20 cellular contexts compared by ENCODE assay signal in the genomic region with DNA sequence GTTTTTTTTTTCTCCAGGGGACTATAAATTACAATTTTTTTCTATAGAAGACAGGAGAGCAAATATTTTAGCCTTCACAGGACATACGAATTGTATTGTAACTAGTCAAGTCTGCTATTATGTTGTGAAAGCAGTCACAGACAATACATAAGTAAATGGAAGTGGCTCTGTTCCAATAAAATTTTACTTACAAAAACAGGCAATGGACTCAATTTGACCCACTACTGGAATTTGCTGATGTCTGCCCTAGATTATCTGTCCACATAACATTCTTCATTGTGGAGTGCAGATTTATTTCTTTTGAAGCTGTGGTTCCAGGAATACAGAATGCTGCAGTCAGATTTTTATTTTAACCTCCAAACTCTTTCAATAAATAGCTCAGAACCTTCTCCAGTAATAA.
"Had no signal": no experiment of that assay in that cellular context is flagged by ENCODE, and none has a peak within 500 bp of the region (broad histone marks: within the 10 kb centered on the region; RNA-seq: fewer than 3 reads in every experiment).

No MANE protein-coding gene starts in this region.

- H3K36me3 ChIP-seq: heart left ventricle, neural progenitor cell, ovary, sigmoid colon, stomach, thoracic aorta, transverse colon had no signal

- H3K4me2 ChIP-seq: neural progenitor cell had no signal

- H3K9ac ChIP-seq: neural progenitor cell had no signal

- H2AFZ ChIP-seq: neural progenitor cell had no signal

- H3K27me3 ChIP-seq: heart left ventricle, neural progenitor cell, ovary, sigmoid colon, stomach, transverse colon had no signal

- H3K4me1 ChIP-seq: heart left ventricle, neural progenitor cell, sigmoid colon, stomach, transverse colon had no signal

- H3K27ac ChIP-seq: heart left ventricle, neural progenitor cell, ovary, sigmoid colon, skin epidermis, stomach, thoracic aorta, transverse colon had no signal

- DNase-seq: erythroblast; foreskin melanocyte; heart left ventricle; hippocampal formation; kidney glomerular epithelial cell; natural killer cell; nucleus accumbens; ovary; retina; sigmoid colon; stimulated activated CD4-positive, alpha-beta T cell treated with anti-CD3 and anti-CD28 coated beads, Interleukin-2, amount 100 ng/mL, for 24 hours; stimulated activated CD4-positive, alpha-beta T cell treated with anti-CD3 and anti-CD28 coated beads, Interleukin-4, amount 100 ng/mL, for 4 hours; stimulated activated naive CD4-positive, alpha-beta T cell; stomach; substantia nigra; transverse colon had no signal

- FAIRE-seq: islet of Langerhans had no signal

- H3K4me3 ChIP-seq: heart left ventricle, neural progenitor cell, ovary, sigmoid colon, skin epidermis, stomach, thoracic aorta, transverse colon had no signal

- H3K9me3 ChIP-seq: ovary, sigmoid colon, thoracic aorta, transverse colon had no signal
